Comparison of ENCODE assay signal across 1 cellular context in genomic region chr21:28885853-28886177, GRCh38.
TF ChIP-seq lines count a peak whose summit lies in the region.

No MANE protein-coding gene starts in this region.

TF ChIP-seq in HEK293, 187 proteins besides CTCF, POLR2A, EP300 and RAD21:
- 0 out of 2 replicates have a peak, but pooled peaks have one; percentile 40 for TF ChIP-seq PRDM10 (tag by site-specific recombination; IDR thresholded peaks at IDR 0.05)
- TF ChIP-seq ZNF280C (tag by site-specific recombination; IDR thresholded peaks at IDR 0.05): no peak
- TF ChIP-seq ZNF449 (tag by site-specific recombination; IDR thresholded peaks at IDR 0.05): peak; percentile 43; the same call in 1 of the 2 replicates
